ENCODE assay signal across 8 cellular contexts in the genomic region with DNA sequence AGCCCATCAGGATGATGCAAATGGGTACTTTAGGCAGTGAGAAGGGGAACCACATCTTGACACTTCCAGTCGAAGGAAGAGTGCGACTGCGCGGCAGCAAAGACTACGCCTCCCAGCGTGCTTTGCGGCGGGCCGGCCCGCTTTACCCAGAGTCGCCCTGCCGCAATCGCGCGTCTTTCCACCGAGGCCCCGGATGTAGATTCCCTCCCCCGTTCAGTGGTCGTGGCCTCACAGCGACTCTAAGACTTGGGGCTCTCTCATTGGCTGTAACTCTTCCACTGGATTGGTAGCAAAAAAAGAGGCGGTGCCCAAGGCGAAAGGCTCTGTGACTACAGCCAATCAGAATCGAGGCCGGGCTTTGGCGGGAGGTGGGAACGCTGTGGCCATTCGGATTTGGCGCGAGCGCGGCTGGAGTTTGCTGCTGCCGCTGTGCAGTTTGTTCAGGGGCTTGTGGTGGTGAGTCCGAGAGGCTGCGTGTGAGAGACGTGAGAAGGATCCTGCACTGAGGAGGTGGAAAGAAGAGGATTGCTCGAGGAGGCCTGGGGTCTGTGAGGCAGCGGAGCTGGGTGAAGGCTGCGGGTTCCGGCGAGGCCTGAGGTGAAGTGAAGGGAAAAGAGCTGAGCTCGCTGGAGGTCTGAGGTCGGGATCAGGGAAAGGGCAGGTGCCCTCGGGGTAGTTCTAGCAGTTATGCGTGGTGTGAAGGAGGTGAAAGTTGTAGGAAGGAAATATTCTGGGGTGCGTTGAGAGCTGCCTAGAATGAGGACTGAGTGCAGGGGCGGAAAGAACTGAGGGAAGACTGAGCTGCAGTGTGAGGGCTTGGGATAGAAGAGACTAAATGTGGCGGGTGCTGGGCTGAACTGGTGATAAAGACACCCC. TPM values are rescaled to one million over a fixed set of nuclear protein-coding genes. Genes with fewer than 3 reads are reported as not detected.
DNase-seq lines count a peak whose midpoint lies in the region; ATAC-seq and TF ChIP-seq lines count a peak whose summit lies in the region.

Gene CDC6, plus strand, starts transcription at position 386 of the 876 bp plus-strand sequence. CDS start 1,542 bp downstream, outside the sequence.

- peak; percentile 99 for DNase-seq in GM04504 (ENCODE audit: low read depth)
- DNase-seq in NCI-H1048 (lab: John Stamatoyannopoulos, UW): peak; percentile 97
- DNase-seq in SK-N-SH: peak; percentile 93
- peak; percentile 97 for DNase-seq in activated naive CD4-positive, alpha-beta T cell treated with anti-CD3 and anti-CD28 coated beads, Interleukin-2, amount 50 U/mL, for 16 hours
- DNase-seq in glomerular endothelial cell (ENCODE audit: extremely low read depth, low read depth, low spot score): peak; percentile 95
- DNase-seq in omental fat pad (ENCODE audit: low spot score): peak; percentile 94
- peak; percentile 94 for DNase-seq in thoracic aorta (ENCODE audit: low spot score)

- no peak for TF ChIP-seq EP300 in SK-N-SH (IDR thresholded peaks at IDR 0.05; ENCODE audit: borderline replicate concordance in 1 of 2, low read depth in 1 of 2, low read length in 1 of 2)

- H3K4me1 ChIP-seq in SK-N-SH (ENCODE audit: control insufficient read depth in 1 of 2, insufficient read depth in 2 of 2, low read depth in 1 of 2, low read length in 1 of 2) (peaks cover 7 to 11% of the 10 kb centered on the region in 2 experiments; a peak in 3 of 4 replicates), thoracic aorta (ENCODE audit: control insufficient read depth in 1 of 2, low read depth in 2 of 2) (peaks cover 12 to 25% of the 10 kb centered on the region in 2 donors)

- H3K4me3 ChIP-seq in SK-N-SH (ENCODE audit: low read depth in 2 of 2, low read length in 1 of 2) (peak within 1 kb of the TSS; percentile 66 to 72), thoracic aorta (peak within 1 kb of the TSS; percentile 75)

- TF ChIP-seq CTCF in SK-N-SH (IDR thresholded peaks at IDR 0.05) (no peak), omental fat pad (IDR thresholded peaks at IDR 0.05) (no peak), thoracic aorta (IDR thresholded peaks at IDR 0.05) (no peak)

- no peaks in the 10 kb centered on the region for H4K20me1 ChIP-seq in SK-N-SH (ENCODE audit: insufficient read depth)

- peaks cover 32% of the 10 kb centered on the region for H3F3A ChIP-seq in SK-N-SH (replicated peaks; ENCODE audit: insufficient read depth)

- H3K27ac ChIP-seq in SK-N-SH (ENCODE audit: low read depth in 2 of 2, low read length in 1 of 2) (peak within 1 kb of the TSS; percentile 56 to 75), thoracic aorta (no peak within 1 kb of the TSS)

- no peak for TF ChIP-seq RAD21 in SK-N-SH (IDR thresholded peaks at IDR 0.05; ENCODE audit: low read length)

- peaks cover 30% of the 10 kb centered on the region for H3K79me2 ChIP-seq in SK-N-SH (ENCODE audit: insufficient read depth)

- H3K9me3 ChIP-seq in SK-N-SH (no peaks in the 10 kb centered on the region), thoracic aorta (no peaks in the 10 kb centered on the region)

- peak within 1 kb of the TSS; percentile 88 for H3K9ac ChIP-seq in SK-N-SH

- H3K27me3 ChIP-seq in SK-N-SH (ENCODE audit: insufficient read depth) (no peaks in the 10 kb centered on the region), thoracic aorta (replicated peaks; ENCODE audit: insufficient read depth) (no peaks in the 10 kb centered on the region)

- H3K4me2 ChIP-seq in SK-N-SH: peak within 1 kb of the TSS; percentile 96

- no peaks in the 10 kb centered on the region for H3K9me2 ChIP-seq in SK-N-SH

- CTCF ChIA-PET in SK-N-SH (lab: Yijun Ruan, JAX): interaction anchor here (0.6 to 36.0 kb wide), 8 partner anchors 13 to 633 kb away, joined by 3 to 1706 read pairs (median 6); partner anchors contain the start of genes GJD3 and WIPF2

- peaks cover 8% of the 10 kb centered on the region in 2 experiments for H3K36me3 ChIP-seq in SK-N-SH (replicated peaks in 1 of 2; ENCODE audit: control insufficient read depth in 1 of 2, insufficient read depth in 2 of 2, low read length in 1 of 2)
- H3K36me3 ChIP-seq in thoracic aorta: no peaks in the 10 kb centered on the region

- under 1% methylated on average over 47 of the region's 47 CpGs for whole genome bisulfite sequencing in SK-N-SH (ENCODE audit: low lambda C conversion rate)

- ATAC-seq in HG02571 (IDR thresholded peaks at IDR 0.05; ENCODE audit: unreplicated experiment) (peak; percentile 93), omental fat pad (ENCODE audit: low FRiP score) (peak; percentile 95), thoracic aorta (ENCODE audit: insufficient number of reproducible peaks, low FRiP score, low read depth) (peak; percentile 96)

- POLR2A ChIA-PET in SK-N-SH (lab: Yijun Ruan, JAX): interaction anchor here (0.6 to 1.5 kb wide), 5 partner anchors 69 to 97 kb away, joined by 3 to 6 read pairs (median 3); partner anchors contain the start of gene WIPF2

- peak within 1 kb of the TSS; percentile 48 for H2AFZ ChIP-seq in SK-N-SH (ENCODE audit: low read depth)

TF ChIP-seq in SK-N-SH, 30 proteins besides CTCF, POLR2A, EP300 and RAD21 (continues in another document):
- TF ChIP-seq, protein P1, sequence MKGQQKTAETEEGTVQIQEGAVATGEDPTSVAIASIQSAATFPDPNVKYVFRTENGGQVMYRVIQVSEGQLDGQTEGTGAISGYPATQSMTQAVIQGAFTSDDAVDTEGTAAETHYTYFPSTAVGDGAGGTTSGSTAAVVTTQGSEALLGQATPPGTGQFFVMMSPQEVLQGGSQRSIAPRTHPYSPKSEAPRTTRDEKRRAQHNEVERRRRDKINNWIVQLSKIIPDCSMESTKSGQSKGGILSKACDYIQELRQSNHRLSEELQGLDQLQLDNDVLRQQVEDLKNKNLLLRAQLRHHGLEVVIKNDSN (IDR thresholded peaks at IDR 0.05; ENCODE audit: borderline replicate concordance, low read depth): no peak
- TF ChIP-seq ELF1 (IDR thresholded peaks at IDR 0.05): peak; percentile 41; the same call in 1 of the 2 replicates
- TF ChIP-seq YY1 (IDR thresholded peaks at IDR 0.05; ENCODE audit: low read depth): peak; percentile 49; the same call in 1 of the 2 replicates
- TF ChIP-seq POLR2AphosphoS5 (IDR thresholded peaks at IDR 0.05; ENCODE audit: low read depth, low read length): peak; percentile 86
- peak; percentile 43; the same call in 1 of the 2 replicates for TF ChIP-seq GABPA (IDR thresholded peaks at IDR 0.05; ENCODE audit: low read depth)
- no peak for TF ChIP-seq FOXJ3 (CRISPR knock-in tag; IDR thresholded peaks at IDR 0.05)
- no peak for TF ChIP-seq PBX3 (IDR thresholded peaks at IDR 0.05)
- TF ChIP-seq MAX (IDR thresholded peaks at IDR 0.05; ENCODE audit: low read depth): peak; percentile 85
- no peak for TF ChIP-seq JUND (IDR thresholded peaks at IDR 0.05)
- no peak for TF ChIP-seq USF2 (IDR thresholded peaks at IDR 0.05; ENCODE audit: borderline replicate concordance, low read depth, low read length)
- peak; percentile 99 for TF ChIP-seq MXI1 (IDR thresholded peaks at IDR 0.05; ENCODE audit: low read depth, low read length)
- TF ChIP-seq RCOR1 (IDR thresholded peaks at IDR 0.05; ENCODE audit: low read length): no peak
- peak; percentile 68 for TF ChIP-seq NRF1 (IDR thresholded peaks at IDR 0.05; ENCODE audit: low read depth, low read length)
- TF ChIP-seq TAF1 (IDR thresholded peaks at IDR 0.05; ENCODE audit: borderline replicate concordance, low read depth, low read length): peak; percentile 92
- TF ChIP-seq EZH2phosphoT487 (IDR thresholded peaks at IDR 0.05; ENCODE audit: borderline replicate concordance, low read depth): no peak
- TF ChIP-seq FOSL2 (IDR thresholded peaks at IDR 0.05; ENCODE audit: borderline replicate concordance, low read depth): no peak
- peak; percentile 77 for TF ChIP-seq RFX5 (IDR thresholded peaks at IDR 0.05; ENCODE audit: low read length)

RNA-seq across cellular contexts. Expression of gene CDC6, which starts in this region (rescaled TPM):
- polyA plus RNA-seq in SK-N-SH (2012; rRNA removed): 12.7 and 12.8 TPM in 2 replicates
- polyA plus RNA-seq in SK-N-SH (2012; cell fraction: cytosol; rRNA removed): 15.2 and 16.8 TPM in 2 replicates
- polyA plus RNA-seq in SK-N-SH (2012; cell fraction: nucleus; rRNA removed): 8.3 and 11.7 TPM in 2 replicates
- total RNA-seq in glomerular endothelial cell (4.5 and 12.1 TPM in 2 replicates), omental fat pad (1 to 10 TPM in 2 of 4 donors, under 1 TPM in 2; 0.56 to 4.3 (median 1.7) TPM), thoracic aorta (1 to 10 TPM in 1 of 2 donors, under 1 TPM in 1; 0.71 to 6.8 TPM)

Comparison
In these comparisons a context has a peak if more than half of its experiments do, and no peak if none do; other contexts are left out.
1. H3K27ac ChIP-seq: peak in SK-N-SH (2 of 2); none in thoracic aorta (0 of 2).
2. Peak in every context shown above with its lines, with median percentiles within 50 percentile points of each other: DNase-seq and ATAC-seq.